In genomic region chr13:37429976-37430375, GRCh38 we compare ENCODE assay signal across 16 cellular contexts.
DNase-seq lines count a peak whose midpoint lies in the region; ATAC-seq and TF ChIP-seq lines count a peak whose summit lies in the region.
"Had no signal": no experiment of that assay in that cellular context is flagged by ENCODE, and none has a peak within 500 bp of the region (broad histone marks: within the 10 kb centered on the region; RNA-seq: fewer than 3 reads in every experiment).

No MANE protein-coding gene starts in this region.

- CTCF ChIA-PET in AG04450 (lab: Charles Lee) = interaction anchor here (2.1 kb wide), 1 partner anchor 11 kb away, joined by 6 read pairs; no protein-coding TSS in a partner anchor
- CTCF ChIA-PET in mammary epithelial cell (lab: Charles Lee; ENCODE audit: low non-redundant PET) = no interaction called here
- CTCF ChIA-PET in Calu3 (lab: Charles Lee) = no interaction called here

- H3K27ac ChIP-seq in AG04450 (ENCODE audit: low read depth, low read length) = no peak overlapping the region
- H3K27ac ChIP-seq in mammary epithelial cell (ENCODE audit: insufficient read depth, low read depth, low read length) = no peak overlapping the region
- no peak overlapping the region for H3K27ac ChIP-seq in foreskin keratinocyte
- H3K27ac ChIP-seq: A549, esophagus muscularis mucosa, Peyer's patch had no signal

- in situ Hi-C loops in mammary epithelial cell (cut with MboI; ENCODE audit: low sequenced_read_pairs in 2 of 2) (no loop called here), KBM-7 (cut with MboI; ENCODE audit: low pct_unique_long_range_greater_than_20kb, low sequenced_read_pairs) (no loop called here)

- H3K36me3 ChIP-seq in mammary epithelial cell (ENCODE audit: insufficient read depth, low read length) = no peaks in the 10 kb centered on the region
- H3K36me3 ChIP-seq: esophagus muscularis mucosa, Peyer's patch had no signal

- H4K20me1 ChIP-seq in mammary epithelial cell (ENCODE audit: insufficient read depth, low read length) = no peaks in the 10 kb centered on the region

- DNase-seq in AG04450 (ENCODE audit: low read depth, low spot score) (peak; percentile 83), HFFc6 (peak; percentile 84), mammary epithelial cell (peak; percentile 39), foreskin keratinocyte (peak in 1 of 2 donors; percentile 50), Calu3 (no peak), left ventricle myocardium superior (no peak), KBM-7 (no peak)
- no peak for DNase-seq in stimulated activated CD8-positive, alpha-beta memory T cell treated with anti-CD3 and anti-CD28 coated beads, Interleukin-4, amount 100 ng/mL, for 48 hours
- DNase-seq: activated CD4-positive, alpha-beta T cell treated with anti-CD3 and anti-CD28 coated beads, Interleukin-2, amount 50 U/mL, for 4 hours; activated naive CD4-positive, alpha-beta T cell treated with anti-CD3 and anti-CD28 coated beads, Interleukin-2, amount 50 U/mL, for 16 hours; left colon; NCI-H1105 treated with DMSO at 0.1 percent for 48 hours; Peyer's patch had no signal

- H3K27me3 Mint-ChIP-seq in HFFc6 (ENCODE audit: insufficient read depth) (peaks cover 2% of the 10 kb centered on the region; the same call in 1 of the 2 replicates), Calu3 (ENCODE audit: unreplicated experiment) (no peaks in the 10 kb centered on the region)

- no peak for TF ChIP-seq CTCF in AG04450 (IDR thresholded peaks at IDR 0.05; ENCODE audit: low read depth, low read length)
- TF ChIP-seq CTCF in HFFc6 (IDR thresholded peaks at IDR 0.05) = no peak
- no peak for TF ChIP-seq CTCF in mammary epithelial cell (conservative IDR thresholded peaks at IDR 0.05 in 1 of 2, IDR thresholded peaks at IDR 0.05 in 1 of 2; ENCODE audit: extremely low read depth in 1 of 2, insufficient read depth in 1 of 2, low read depth in 1 of 2, low read length in 2 of 2)
- TF ChIP-seq CTCF in foreskin keratinocyte (conservative IDR thresholded peaks at IDR 0.05) = no peak
- no peak for TF ChIP-seq CTCF in Calu3 (IDR thresholded peaks at IDR 0.05; ENCODE audit: unreplicated experiment)

- peak overlapping the region; percentile 73 for H3K27ac Mint-ChIP-seq in HFFc6
- no peak overlapping the region for H3K27ac Mint-ChIP-seq in Calu3 (ENCODE audit: unreplicated experiment)

- H3K9ac ChIP-seq in mammary epithelial cell (ENCODE audit: insufficient read depth, low read length) = no peak overlapping the region

- H3K4me1 ChIP-seq in mammary epithelial cell (ENCODE audit: insufficient read depth, low read length) (no peaks in the 10 kb centered on the region), foreskin keratinocyte (no peaks in the 10 kb centered on the region)
- H3K4me1 ChIP-seq: A549, esophagus muscularis mucosa, Peyer's patch had no signal

- POLR2A ChIA-PET in AG04450 (lab: Yijun Ruan, JAX) = interaction anchor here (0.6 to 0.8 kb wide), 3 partner anchors 11 to 184 kb away, joined by 3 to 4 read pairs (median 3); no protein-coding TSS in a partner anchor

- ATAC-seq in foreskin keratinocyte (peak; percentile 24), left ventricle myocardium superior (no peak)
- ATAC-seq: A549, GM12878, left colon had no signal

- H3K4me3 Mint-ChIP-seq in HFFc6 (peak overlapping the region; percentile 3; the same call in 1 of the 2 replicates), Calu3 (ENCODE audit: low read depth, unreplicated experiment) (no peak overlapping the region)

- no peak overlapping the region for H2AFZ ChIP-seq in mammary epithelial cell (ENCODE audit: low read depth, low read length)

- H3K4me3 ChIP-seq in AG04450 (ENCODE audit: low read depth, low read length) (no peak overlapping the region), mammary epithelial cell (replicated peaks in 1 of 3; ENCODE audit: insufficient read depth in 1 of 3, low read depth in 2 of 3, low read length in 3 of 3) (no peak overlapping the region)
- H3K4me3 ChIP-seq: A549, esophagus muscularis mucosa, GM12878, Peyer's patch had no signal

- H3K9me3 ChIP-seq in AG04450 (ENCODE audit: control insufficient read depth, insufficient read depth, low read length) (no peaks in the 10 kb centered on the region), mammary epithelial cell (replicated peaks; ENCODE audit: insufficient read depth, low read length) (no peaks in the 10 kb centered on the region)
- H3K9me3 ChIP-seq: A549, esophagus muscularis mucosa, Peyer's patch had no signal

- dilution Hi-C loops in mammary epithelial cell (cut with HindIII; ENCODE audit: low sequenced_read_pairs) = no loop called here

- WGBS in mammary epithelial cell (ENCODE audit: low coverage, missing lambda C conversion rate) = 85% methylated on average over 2 of the region's 2 CpGs

- peaks cover 9% of the 10 kb centered on the region; the same call in 1 of the 2 replicates for H3K36me3 Mint-ChIP-seq in HFFc6 (ENCODE audit: low read depth)
- H3K36me3 Mint-ChIP-seq in Calu3 (ENCODE audit: insufficient read depth, unreplicated experiment) = no peaks in the 10 kb centered on the region

- H3K27me3 ChIP-seq in AG04450 (ENCODE audit: control insufficient read depth, insufficient read depth, low read length) (no peaks in the 10 kb centered on the region), mammary epithelial cell (ENCODE audit: insufficient read depth, low read length) (no peaks in the 10 kb centered on the region), foreskin keratinocyte (no peaks in the 10 kb centered on the region)
- H3K27me3 ChIP-seq: esophagus muscularis mucosa, Peyer's patch had no signal

- intact Hi-C loops in mammary epithelial cell (cut with micrococcal nuclease) = no loop called here
- intact Hi-C loops in Calu3 (cut with micrococcal nuclease; ENCODE audit: unreplicated experiment) = no loop called here
- intact Hi-C loops in left ventricle myocardium superior (cut with micrococcal nuclease) = no loop called here

- BruUV-seq in mammary epithelial cell (replicated peaks; lab: Mats Ljungman, UMichigan) = no TSS peak
- BruUV-seq in Calu3 (replicated peaks; lab: Mats Ljungman, UMichigan) = no TSS peak

- no peaks in the 10 kb centered on the region for H3K79me2 ChIP-seq in mammary epithelial cell (ENCODE audit: insufficient read depth, low read length)

- H3K9me3 Mint-ChIP-seq in HFFc6 (no peaks in the 10 kb centered on the region), Calu3 (ENCODE audit: low read depth, unreplicated experiment) (peaks cover 8% of the 10 kb centered on the region)

- H3K4me1 Mint-ChIP-seq in HFFc6 (ENCODE audit: low read depth) (peaks cover 35% of the 10 kb centered on the region), Calu3 (ENCODE audit: low read depth, unreplicated experiment) (no peaks in the 10 kb centered on the region)

- H3K4me2 ChIP-seq in mammary epithelial cell (ENCODE audit: insufficient read depth, low read depth, low read length) = no peak overlapping the region
- H3K4me2 ChIP-seq: A549 had no signal

Comparison
In these comparisons a context has a peak if more than half of its experiments do, and no peak if none do; other contexts are left out.
1. DNase-seq: peak in AG04450 (single experiment), HFFc6 (single experiment) and mammary epithelial cell (single experiment); none in Calu3 (single experiment), left ventricle myocardium superior (single experiment), KBM-7 (single experiment) and stimulated activated CD8-positive, alpha-beta memory T cell treated with anti-CD3 and anti-CD28 coated beads, Interleukin-4, amount 100 ng/mL, for 48 hours (single experiment).